8 cellular contexts compared by ENCODE assay signal in genomic region chrX:1684883-1685282, GRCh38.
DNase-seq lines count a peak whose midpoint lies in the region; ATAC-seq, FAIRE-seq and TF ChIP-seq lines count a peak whose summit lies in the region.
"Not testable (repeated sequence)": the region's sequence is repeated elsewhere in the genome, so short reads cannot be mapped to it uniquely, and the experiment has no call there.

No MANE protein-coding gene starts in this region.

- not testable (repeated sequence) for H3K36me3 Mint-ChIP-seq in neural progenitor cell

- peak overlapping the region in 7 of 11 experiments; percentile 34 to 71 (median 54); a peak in 11 of 22 replicates for H3K9ac ChIP-seq in BLaER1 treated with 17β-estradiol and CSF1 and Interleukin-3, amounts not matched to agents 10 nM and 100 nM
- H3K9ac ChIP-seq in GM12878 (ENCODE audit: control insufficient read depth, insufficient read depth, low read length); neural progenitor cell: not testable (repeated sequence)

- peaks cover 10% of the 10 kb centered on the region for H3K27me3 Mint-ChIP-seq in neural progenitor cell (ENCODE audit: insufficient read depth, low read depth)

- in situ Hi-C loops in GM12878 (cut with MboI) = not testable (repeated sequence)

- WGBS in A549 (ENCODE audit: missing lambda C conversion rate) = 48% methylated on average over 7 of the region's 8 CpGs
- WGBS in GM12878 (ENCODE audit: insufficient coverage, insufficient replicate concordance, low lambda C conversion rate, missing lambda C conversion rate) = 74% methylated on average over 4 of the region's 8 CpGs
- 97 to 99% methylated on average over 3 of the region's 8 CpGs for WGBS in ectodermal cell, 2 experiments

- RAD21 ChIA-PET in GM12878 (lab: Charles Lee; ENCODE audit: unreplicated experiment) = not testable (repeated sequence)

- H3K4me2 ChIP-seq in A549; GM12878 (ENCODE audit: control insufficient read depth, insufficient read depth); neural progenitor cell: not testable (repeated sequence)
- peak overlapping the region; percentile 33 to 77 (median 67); a peak in 20 of 22 replicates for H3K4me2 ChIP-seq in BLaER1 treated with 17β-estradiol and CSF1 and Interleukin-3, amounts not matched to agents 10 nM and 100 nM

- POLR2A ChIA-PET in A549 (lab: Yijun Ruan, JAX); GM12878 (lab: Charles Lee): not testable (repeated sequence)

- H3K4me1 Mint-ChIP-seq in neural progenitor cell = not testable (repeated sequence)

- H3K4me3 ChIP-seq in A549; BLaER1 treated with 17β-estradiol and CSF1 and Interleukin-3, amounts not matched to agents 10 nM and 100 nM; RWPE2 (ENCODE audit: severe bottlenecking); GM12878; ectodermal cell (ENCODE audit: insufficient read depth, low read depth, low read length); neural progenitor cell: not testable (repeated sequence)

- H3K79me2 ChIP-seq in GM12878 (ENCODE audit: control insufficient read depth, insufficient read depth, low read length); neural progenitor cell (ENCODE audit: low read depth): not testable (repeated sequence)

- ATAC-seq in A549 (peak in 1 of 2 experiments; percentile 31; a peak in 1 of 6 replicates), RWPE2 (ENCODE audit: low read depth) (peak; percentile 17; the same call in 1 of the 3 replicates), SK-N-SH treated with all-trans-retinoic acid at 6 μM for 48 hours (peak; percentile 65)
- not testable (repeated sequence) for ATAC-seq in GM12878

- TF ChIP-seq RAD21 in A549 (conservative IDR thresholded peaks at IDR 0.05 in 1 of 2, IDR thresholded peaks at IDR 0.05 in 1 of 2); GM12878 (IDR thresholded peaks at IDR 0.05; ENCODE audit: insufficient read depth, low read depth, low read length): not testable (repeated sequence)

- DNase-seq in A549 (ENCODE audit: low read depth in 1 of 2, low spot score in 1 of 2); HTR-8/SVneo (ENCODE audit: insufficient read length, low spot score); RWPE2 (ENCODE audit: low spot score); GM12878 (ENCODE audit: low read depth, low spot score); neural progenitor cell (ENCODE audit: low spot score): not testable (repeated sequence)

- H3K27ac ChIP-seq in A549; RWPE2 (ENCODE audit: poor library complexity, severe bottlenecking); GM12878 (ENCODE audit: control insufficient read depth, insufficient read depth); neural progenitor cell: not testable (repeated sequence)
- peak overlapping the region in 9 of 11 experiments; percentile 53 to 88 (median 75); a peak in 18 of 22 replicates for H3K27ac ChIP-seq in BLaER1 treated with 17β-estradiol and CSF1 and Interleukin-3, amounts not matched to agents 10 nM and 100 nM
- H3K27ac ChIP-seq in ectodermal cell (ENCODE audit: insufficient read depth, low read depth, low read length, poor library complexity, severe bottlenecking) = peak overlapping the region; percentile 26

- not testable (repeated sequence) for H3K36me3 ChIP-seq in BLaER1 treated with 17β-estradiol and CSF1 and Interleukin-3, amounts not matched to agents 10 nM and 100 nM; RWPE2 (ENCODE audit: low read depth); GM12878 (ENCODE audit: control insufficient read depth in 2 of 2, insufficient read depth in 2 of 2, low read length in 1 of 2); ectodermal cell (ENCODE audit: control insufficient read depth, insufficient read depth, low read length); neural progenitor cell

- H2AFZ ChIP-seq in GM12878 (ENCODE audit: control insufficient read depth, low read depth, low read length); neural progenitor cell (replicated peaks): not testable (repeated sequence)

- CTCF ChIA-PET in A549 (lab: Yijun Ruan, JAX); GM12878 (lab: Yijun Ruan, JAX): not testable (repeated sequence)

- intact Hi-C loops in GM12878 (cut with micrococcal nuclease; ENCODE audit: unreplicated experiment) = not testable (repeated sequence)

- H3K27ac Mint-ChIP-seq in neural progenitor cell = not testable (repeated sequence)

- H3K9me3 Mint-ChIP-seq in neural progenitor cell = not testable (repeated sequence)

- not testable (repeated sequence) for TF ChIP-seq CTCF in A549 (IDR thresholded peaks at IDR 0.05); RWPE2 (IDR thresholded peaks at IDR 0.05; ENCODE audit: poor library complexity, severe bottlenecking); GM12878 (IDR thresholded peaks at IDR 0.05 in 2 of 3, conservative IDR thresholded peaks at IDR 0.05 in 1 of 3; ENCODE audit: control insufficient read depth in 2 of 3, extremely low read depth in 1 of 3, insufficient read depth in 1 of 3, low read depth in 3 of 3, low read length in 3 of 3); neural progenitor cell (IDR thresholded peaks at IDR 0.05)

- not testable (repeated sequence) for H4K20me1 ChIP-seq in BLaER1 treated with 17β-estradiol and CSF1 and Interleukin-3, amounts not matched to agents 10 nM and 100 nM; GM12878 (ENCODE audit: control insufficient read depth, insufficient read depth); neural progenitor cell (ENCODE audit: low read depth)

- not testable (repeated sequence) for H3K9me3 ChIP-seq in A549; RWPE2 (ENCODE audit: severe bottlenecking); GM12878 (replicated peaks; ENCODE audit: control insufficient read depth, insufficient read depth, low read length); ectodermal cell (ENCODE audit: control insufficient read depth, low read length); neural progenitor cell (ENCODE audit: low read depth)
- peaks cover 0 to 12% (median 7%) of the 10 kb centered on the region in 11 experiments; a peak in 12 of 22 replicates for H3K9me3 ChIP-seq in BLaER1 treated with 17β-estradiol and CSF1 and Interleukin-3, amounts not matched to agents 10 nM and 100 nM (replicated peaks in 1 of 11)

- FAIRE-seq in A549 (lab: Jason Lieb, UNC) = peak; percentile 56
- peak; percentile 95 for FAIRE-seq in HTR-8/SVneo (lab: Jason Lieb, UNC)
- FAIRE-seq in GM12878 (lab: Jason Lieb, UNC) = peak; percentile 56

- H3F3A ChIP-seq in neural progenitor cell (ENCODE audit: low read depth) = not testable (repeated sequence)

- SMC1A ChIA-PET in GM12878 (lab: Charles Lee; ENCODE audit: uncharacterized antibody, unreplicated experiment) = not testable (repeated sequence)

- H3K4me3 Mint-ChIP-seq in neural progenitor cell = peak overlapping the region; percentile 24

- not testable (repeated sequence) for H3K4me1 ChIP-seq in A549; RWPE2 (ENCODE audit: insufficient read depth, poor library complexity, severe bottlenecking); GM12878 (ENCODE audit: control insufficient read depth, insufficient read depth, low read length); ectodermal cell (ENCODE audit: control insufficient read depth, insufficient read depth, low read length); neural progenitor cell
- peaks cover 5 to 17% (median 15%) of the 10 kb centered on the region in 10 experiments for H3K4me1 ChIP-seq in BLaER1 treated with 17β-estradiol and CSF1 and Interleukin-3, amounts not matched to agents 10 nM and 100 nM

- not testable (repeated sequence) for H3K27me3 ChIP-seq in BLaER1 treated with 17β-estradiol and CSF1 and Interleukin-3, amounts not matched to agents 10 nM and 100 nM; RWPE2 (ENCODE audit: insufficient read depth, poor library complexity, severe bottlenecking); GM12878 (replicated peaks in 1 of 2; ENCODE audit: control insufficient read depth in 2 of 2, insufficient read depth in 2 of 2, low read length in 1 of 2); ectodermal cell (ENCODE audit: control insufficient read depth, insufficient read depth, low read length, poor library complexity, severe bottlenecking); neural progenitor cell

- not testable (repeated sequence) for TF ChIP-seq POLR2A in A549 (IDR thresholded peaks at IDR 0.05; ENCODE audit: low read length); GM12878 (IDR thresholded peaks at IDR 0.05; ENCODE audit: low read depth, low read length)

- not testable (repeated sequence) for BruUV-seq in GM12878 (replicated peaks; lab: Mats Ljungman, UMichigan)

- not testable (repeated sequence) for TF ChIP-seq EP300 in A549 (IDR thresholded peaks at IDR 0.05); GM12878 (IDR thresholded peaks at IDR 0.05; ENCODE audit: borderline replicate concordance in 1 of 2, control insufficient read depth in 1 of 2, low read depth in 2 of 2, low read length in 2 of 2)
